ENCODE assay signal across 8 cellular contexts in the genomic region with DNA sequence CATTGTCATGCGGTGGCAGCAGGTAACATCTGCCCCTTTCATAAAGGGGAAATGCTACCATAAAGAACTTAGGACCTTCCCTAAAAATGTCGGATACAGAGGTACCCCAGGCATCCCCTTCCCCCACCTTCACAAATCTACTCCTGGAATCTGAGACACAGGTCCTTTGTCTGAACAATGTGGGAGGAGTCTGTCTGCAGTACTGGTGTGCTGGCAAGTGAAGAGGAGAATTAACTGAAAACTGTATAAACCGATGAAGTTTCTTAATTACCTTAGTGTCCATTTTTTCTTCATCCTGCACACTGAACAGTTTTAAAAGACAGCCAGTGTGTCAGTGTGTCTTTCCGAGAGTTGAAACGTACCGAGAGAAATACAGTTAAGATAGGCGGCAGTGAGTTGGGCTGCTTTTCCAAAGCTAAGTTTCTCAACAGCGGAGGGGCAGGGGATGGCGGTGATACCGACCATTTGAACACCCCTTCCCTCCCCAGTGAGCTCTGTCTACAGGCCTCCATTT. TPM values are rescaled to one million over a fixed set of nuclear protein-coding genes. Genes with fewer than 3 reads are reported as not detected.
A peak's percentile ranks its signal among the peaks of the same experiment; 100 is the strongest.
DNase-seq lines count a peak whose midpoint lies in the region; ATAC-seq, FAIRE-seq and TF ChIP-seq lines count a peak whose summit lies in the region.

No MANE protein-coding gene starts in this region.

- H3K9me3 Mint-ChIP-seq in astrocyte (ENCODE audit: unreplicated experiment) = no peaks in the 10 kb centered on the region

- H3K4me1 Mint-ChIP-seq in astrocyte (ENCODE audit: low read depth, unreplicated experiment) = peaks cover 24% of the 10 kb centered on the region

- H3K4me3 ChIP-seq in astrocyte (ENCODE audit: insufficient read depth, low read depth, low read length) (peak overlapping the region; percentile 99), skeletal muscle tissue (ENCODE audit: low read length in 3 of 3) (peak overlapping the region; percentile 88 to 91 (median 91))

- no peaks in the 10 kb centered on the region for H3K27me3 ChIP-seq in astrocyte (ENCODE audit: insufficient read depth, low read length)
- no peaks in the 10 kb centered on the region for H3K27me3 ChIP-seq in skeletal muscle tissue (ENCODE audit: control insufficient read depth in 3 of 3, insufficient read depth in 3 of 3, low read length in 3 of 3)

- peaks cover 28% of the 10 kb centered on the region for H3K4me1 ChIP-seq in astrocyte (ENCODE audit: insufficient read depth, low read length)
- peaks cover 29 to 38% (median 30%) of the 10 kb centered on the region in 3 donors for H3K4me1 ChIP-seq in skeletal muscle tissue (ENCODE audit: control insufficient read depth in 3 of 3, insufficient read depth in 3 of 3, low read length in 3 of 3)

- peak overlapping the region; percentile 97 for H3K27ac Mint-ChIP-seq in astrocyte (ENCODE audit: unreplicated experiment)

- H3K36me3 ChIP-seq in astrocyte (ENCODE audit: insufficient read depth, low read length) = no peaks in the 10 kb centered on the region
- H3K36me3 ChIP-seq in skeletal muscle tissue (ENCODE audit: control insufficient read depth in 3 of 3, insufficient read depth in 3 of 3, low read length in 3 of 3) = no peaks in the 10 kb centered on the region

- H3K4me2 ChIP-seq in astrocyte (ENCODE audit: low read length) = peak overlapping the region; percentile 96

- ATAC-seq in HG03378 (IDR thresholded peaks at IDR 0.05; ENCODE audit: unreplicated experiment) = no peak

- H3K27me3 Mint-ChIP-seq in astrocyte (ENCODE audit: low read depth, unreplicated experiment) = no peaks in the 10 kb centered on the region

- peak overlapping the region; percentile 90 for H3K4me3 Mint-ChIP-seq in astrocyte (ENCODE audit: unreplicated experiment)

- peak overlapping the region; percentile 16 for H2AFZ ChIP-seq in astrocyte (ENCODE audit: low read depth, low read length)

- H3K27ac ChIP-seq in astrocyte (ENCODE audit: low read depth, low read length) = peak overlapping the region; percentile 91
- peak overlapping the region; percentile 86 for H3K27ac ChIP-seq in skeletal muscle tissue (ENCODE audit: low read depth, low read length)

- no peak for FAIRE-seq in astrocyte (lab: Jason Lieb, UNC)

- H3K36me3 Mint-ChIP-seq in astrocyte (ENCODE audit: low read depth, unreplicated experiment) = peaks cover 4% of the 10 kb centered on the region

- H3K79me2 ChIP-seq in astrocyte (ENCODE audit: insufficient read depth, low read length) = peaks cover 62% of the 10 kb centered on the region

- H4K20me1 ChIP-seq in astrocyte (ENCODE audit: insufficient read depth, low read length) = peaks cover 52% of the 10 kb centered on the region

- peak; percentile 79 for DNase-seq in ELF-1 (ENCODE audit: low read depth, low spot score)
- DNase-seq in M059J (ENCODE audit: low read depth) = peak; percentile 71
- DNase-seq in RPMI8226 = peak; percentile 74
- DNase-seq in astrocyte (ENCODE audit: low read depth) = peak; percentile 70
- DNase-seq in iPS-NIHi7 (ENCODE audit: extremely low spot score) = peak; percentile 49
- DNase-seq in GM19240 (ENCODE audit: insufficient read length, low spot score) = no peak

- H3K9me3 ChIP-seq in astrocyte (ENCODE audit: insufficient read depth, low read depth, low read length) (no peaks in the 10 kb centered on the region), skeletal muscle tissue (ENCODE audit: control insufficient read depth in 3 of 3, low read length in 3 of 3) (no peaks in the 10 kb centered on the region)

- H3K9ac ChIP-seq in astrocyte (ENCODE audit: low read length) (peak overlapping the region; percentile 99), skeletal muscle tissue (ENCODE audit: low read depth in 1 of 3, low read length in 3 of 3) (peak overlapping the region; percentile 89 to 93 (median 92))

- no peak for TF ChIP-seq CTCF in astrocyte (IDR thresholded peaks at IDR 0.05; ENCODE audit: insufficient read depth, low read depth, low read length)

RNA-seq across cellular contexts. Expression of a gene that starts 1.8 kb away (rescaled TPM):
- total RNA-seq in M059J (2014; rRNA removed; shearing (Covaris generic)) = 30.4 and 45.6 TPM in 2 replicates
- 72.2 TPM in 2 replicates for total RNA-seq in astrocyte
- 37.6 TPM for total RNA-seq in skeletal muscle tissue
